ENCODE assay signal across 22 cellular contexts in the genomic region with DNA sequence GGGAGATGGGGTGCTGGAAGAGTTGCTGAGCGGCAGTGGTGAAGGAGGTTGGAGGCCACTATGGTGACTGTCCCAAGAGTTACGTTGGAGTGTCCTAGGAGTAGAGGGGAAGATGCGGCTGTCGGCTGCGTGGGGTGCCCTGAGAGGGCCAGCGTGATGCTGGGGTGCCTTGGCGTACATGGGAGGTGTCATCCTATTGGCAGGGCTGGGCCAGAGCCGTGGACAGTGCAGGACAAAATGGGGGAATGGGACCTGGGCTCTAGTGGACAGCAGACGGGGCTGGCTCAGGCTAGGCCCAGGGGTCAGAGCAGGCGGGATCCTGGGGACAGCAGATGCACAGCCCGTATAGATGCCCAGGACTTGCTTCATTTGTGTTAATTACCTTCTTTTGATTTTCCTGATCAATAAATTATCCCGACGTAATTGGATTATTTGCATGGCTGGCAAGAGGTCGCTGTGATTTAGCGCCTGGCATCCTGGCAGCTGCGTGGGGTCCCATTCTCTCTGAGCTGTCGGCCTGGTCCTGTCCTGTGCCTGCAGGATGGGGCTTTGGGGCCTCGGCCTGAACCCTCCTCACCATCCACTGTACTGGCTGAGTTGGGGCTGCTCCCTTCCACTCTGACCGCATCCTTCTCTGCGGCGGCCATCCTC.
"Had no signal": no experiment of that assay in that cellular context is flagged by ENCODE, and none has a peak within 500 bp of the region (broad histone marks: within the 10 kb centered on the region; RNA-seq: fewer than 3 reads in every experiment).

No MANE protein-coding gene starts in this region.

- ATAC-seq: esophagus mucosa; left lung; mucosa of descending colon; naive thymus-derived CD8-positive, alpha-beta T cell; psoas muscle had no signal

- H3K4me3 ChIP-seq: heart right ventricle, left lung, mucosa of descending colon, psoas muscle, suprapubic skin, thyroid gland had no signal

- DNase-seq: caudate nucleus; cortex of kidney; effector memory CD4-positive, alpha-beta T cell; heart right ventricle; hypothalamus; occipital lobe; retina; small intestine; stimulated activated CD4-positive, alpha-beta T cell treated with anti-CD3 and anti-CD28 coated beads, Interleukin-12 subunit alpha, Interleukin-12 subunit beta, amount 100 ng/mL, for 4 hours; stimulated activated naive CD4-positive, alpha-beta T cell treated with Interleukin-2 at 50 U/mL for 16 hours; thyroid gland had no signal

- H2AFZ ChIP-seq: parathyroid adenoma had no signal

- H3K9me3 ChIP-seq: psoas muscle, suprapubic skin, thyroid gland had no signal

- FAIRE-seq: endometrium, frontal cortex, islet of Langerhans, small intestine, urothelium cell line had no signal

- H3K4me1 ChIP-seq: heart right ventricle, left lung, parathyroid adenoma, psoas muscle, suprapubic skin, thyroid gland had no signal

- H3K79me2 ChIP-seq: parathyroid adenoma had no signal

- H3K9ac ChIP-seq: parathyroid adenoma had no signal

- H3K36me3 ChIP-seq: heart right ventricle, left lung, suprapubic skin, thyroid gland had no signal

- H3K27me3 ChIP-seq: thyroid gland had no signal

- H3K27ac ChIP-seq: heart right ventricle, left lung, parathyroid adenoma, psoas muscle, suprapubic skin, thyroid gland had no signal
